ENCODE assay signal across 6 cellular contexts in genomic region chr22:45463691-45464090, GRCh38. TPM values are rescaled to one million over a fixed set of nuclear protein-coding genes. Genes with fewer than 3 reads are reported as not detected.
"Had no signal": no experiment of that assay in that cellular context is flagged by ENCODE, and none has a peak within 500 bp of the region (broad histone marks: within the 10 kb centered on the region; RNA-seq: fewer than 3 reads in every experiment).

No MANE protein-coding gene starts in this region.

RNA-seq across cellular contexts. Expression of gene FBLN1, which starts 39.0 kb away (rescaled TPM):
- polyA plus RNA-seq: IgD-negative memory B cell, K562 had no signal

RNA-seq across cellular contexts. Expression of gene RIBC2, which starts 50.2 kb away (rescaled TPM):
- total RNA-seq: K562 had no signal
- polyA plus RNA-seq: HepG2, IgD-negative memory B cell, K562 had no signal

RNA-seq across cellular contexts. Expression of gene SMC1B, which starts 50.3 kb away (rescaled TPM):
- total RNA-seq: HepG2, HT-29, HT1080, IMR-90, K562 had no signal
- polyA plus RNA-seq: HepG2, IgD-negative memory B cell, IMR-90 had no signal
